In the genomic region with DNA sequence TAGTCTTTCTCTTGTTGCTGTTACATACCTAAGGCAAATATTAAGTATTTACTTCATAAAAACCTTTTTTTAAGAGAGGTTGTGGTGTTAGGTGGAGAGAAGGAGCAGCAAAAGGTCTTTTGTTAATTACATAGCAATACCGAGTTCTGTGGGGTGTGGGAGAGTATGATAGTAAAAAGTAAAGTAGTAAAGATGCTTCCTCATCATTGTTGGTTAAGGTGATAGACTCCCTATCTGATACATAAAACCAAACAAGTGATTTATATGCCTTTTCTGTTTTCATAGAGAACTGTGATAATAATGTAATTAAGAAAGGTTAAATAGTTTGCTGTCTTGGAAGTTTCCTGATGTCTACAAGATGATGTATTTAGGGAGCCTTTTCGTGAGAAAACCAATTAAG, we compare ENCODE assay signal across 32 cellular contexts.
A peak's percentile ranks its signal among the peaks of the same experiment; 100 is the strongest.
DNase-seq lines count a peak whose midpoint lies in the region; ATAC-seq, FAIRE-seq and TF ChIP-seq lines count a peak whose summit lies in the region.
"Had no signal": no experiment of that assay in that cellular context is flagged by ENCODE, and none has a peak within 500 bp of the region (broad histone marks: within the 10 kb centered on the region; RNA-seq: fewer than 3 reads in every experiment).

No MANE protein-coding gene starts in this region.

- H3K27ac Mint-ChIP-seq in Caco-2 (ENCODE audit: unreplicated experiment) = peak overlapping the region; percentile 40
- peak overlapping the region; percentile 62 to 79 (median 74) for H3K27ac Mint-ChIP-seq in nephron
- H3K27ac Mint-ChIP-seq: activated CD4-positive, alpha-beta T cell treated with anti-CD3 and anti-CD28 coated beads for 36 hours; activated CD8-positive, alpha-beta T cell treated with anti-CD3 and anti-CD28 coated beads for 36 hours; dendritic cell treated with granulocyte-macrophage colony-stimulating factor and Interleukin-4, amounts not matched to agents 40 ng/mL and 50 ng/mL, for 4 days; GM23338 had no signal

- no peaks in the 10 kb centered on the region for H3K9me3 Mint-ChIP-seq in Caco-2 (ENCODE audit: unreplicated experiment)
- no peaks in the 10 kb centered on the region for H3K9me3 Mint-ChIP-seq in nephron
- H3K9me3 Mint-ChIP-seq: activated CD8-positive, alpha-beta T cell treated with anti-CD3 and anti-CD28 coated beads for 36 hours; dendritic cell treated with granulocyte-macrophage colony-stimulating factor and Interleukin-4, amounts not matched to agents 40 ng/mL and 50 ng/mL, for 4 days; GM23338; naive B cell had no signal

- H3K36me3 ChIP-seq in Caco-2 (ENCODE audit: control insufficient read depth, insufficient read depth, low read length) = peaks cover 3% of the 10 kb centered on the region; the same call in 1 of the 2 replicates
- peaks cover 20% of the 10 kb centered on the region; the same call in 1 of the 3 replicates for H3K36me3 ChIP-seq in K562 (ENCODE audit: control insufficient read depth, insufficient read depth, low read length)
- H3K36me3 ChIP-seq: adrenal gland, left ventricle myocardium inferior, ovary had no signal

- no peak for TF ChIP-seq RAD21 in K562 (CRISPR knock-in tag; conservative IDR thresholded peaks at IDR 0.05 in 1 of 2, IDR thresholded peaks at IDR 0.05 in 1 of 2)

- no peaks in the 10 kb centered on the region for H4K20me1 ChIP-seq in K562 (replicated peaks; ENCODE audit: control insufficient read depth, insufficient read depth, low read length)

- H3K4me2 ChIP-seq in K562 (ENCODE audit: insufficient read depth, low read length) = no peak overlapping the region
- H3K4me2 ChIP-seq: GM23338 had no signal

- no peak for TF ChIP-seq EP300 in K562 (IDR thresholded peaks at IDR 0.05; ENCODE audit: low read length)

- H3K27ac ChIP-seq in K562 (ENCODE audit: extremely low read depth, low read depth, low read length) = no peak overlapping the region
- H3K27ac ChIP-seq: 22Rv1, adrenal gland, C4-2B, esophagus muscularis mucosa, left ventricle myocardium inferior, ovary, upper lobe of left lung had no signal

- no peaks in the 10 kb centered on the region for H3K9me1 ChIP-seq in K562 (ENCODE audit: control insufficient read depth, insufficient read depth, low read length)

- no peak overlapping the region for H3K4me3 Mint-ChIP-seq in Caco-2 (ENCODE audit: unreplicated experiment)
- H3K4me3 Mint-ChIP-seq in nephron = no peak overlapping the region
- H3K4me3 Mint-ChIP-seq: activated CD4-positive, alpha-beta T cell treated with anti-CD3 and anti-CD28 coated beads for 36 hours; activated CD8-positive, alpha-beta T cell treated with anti-CD3 and anti-CD28 coated beads for 36 hours; dendritic cell treated with granulocyte-macrophage colony-stimulating factor and Interleukin-4, amounts not matched to agents 40 ng/mL and 50 ng/mL, for 4 days; GM23338; naive B cell had no signal

- H3K27me3 ChIP-seq in Caco-2 (replicated peaks; ENCODE audit: control insufficient read depth, insufficient read depth, low read length) = no peaks in the 10 kb centered on the region
- no peaks in the 10 kb centered on the region for H3K27me3 ChIP-seq in K562 (ENCODE audit: control insufficient read depth in 2 of 2, insufficient read depth in 2 of 2, low read length in 2 of 2)
- H3K27me3 ChIP-seq: adrenal gland, esophagus muscularis mucosa, ovary, upper lobe of left lung had no signal

- H2AFZ ChIP-seq in K562 (ENCODE audit: low read depth, low read length) = no peak overlapping the region
- H2AFZ ChIP-seq: GM23338 had no signal

- H3K4me1 Mint-ChIP-seq in Caco-2 (ENCODE audit: low read depth, unreplicated experiment) (peaks cover 32% of the 10 kb centered on the region), nephron (peaks cover 49% of the 10 kb centered on the region)
- H3K4me1 Mint-ChIP-seq: GM23338 had no signal

- intact Hi-C loops in Caco-2 (cut with micrococcal nuclease; ENCODE audit: unreplicated experiment) = no loop called here
- intact Hi-C loops in K562 (cut with micrococcal nuclease) = loop anchor here (5.0 kb wide), 1 partner anchor 377 kb away; no protein-coding TSS in a partner anchor

- no peak overlapping the region for H3K4me3 ChIP-seq in Caco-2 (ENCODE audit: low read depth, low read length)
- H3K4me3 ChIP-seq in K562 = no peak overlapping the region
- H3K4me3 ChIP-seq: adrenal gland, esophagus muscularis mucosa, GM23338, left ventricle myocardium inferior, ovary, upper lobe of left lung had no signal

- POLR2A ChIA-PET in Caco-2 (lab: Charles Lee) (no interaction called here), K562 (lab: Yijun Ruan, JAX) (no interaction called here)

- CTCF ChIA-PET in Caco-2 (lab: Charles Lee) (no interaction called here), K562 (lab: Yijun Ruan, JAX; ENCODE audit: low intra/inter-chr PET ratio) (no interaction called here)

- no peak for FAIRE-seq in K562 (lab: Jason Lieb, UNC)
- FAIRE-seq: HTR-8/SVneo had no signal

- BruUV-seq in Caco-2 (replicated peaks; lab: Mats Ljungman, UMichigan) (no TSS peak), K562 (replicated peaks; lab: Mats Ljungman, UMichigan) (no TSS peak)

- peak; percentile 77 to 80 for ATAC-seq in activated CD4-positive, CD25-positive, alpha-beta regulatory T cell treated with anti-CD3 and anti-CD28 coated beads, Interleukin-2, amount 50 U/mL, for 24 hours
- peak; percentile 37; the same call in 1 of the 3 replicates for ATAC-seq in K562
- ATAC-seq in GM21786 (IDR thresholded peaks at IDR 0.05; ENCODE audit: unreplicated experiment) = no peak
- ATAC-seq: activated CD4-positive, alpha-beta T cell treated with anti-CD3 and anti-CD28 coated beads for 36 hours; activated CD8-positive, alpha-beta T cell treated with anti-CD3 and anti-CD28 coated beads for 36 hours; GM23338; Panc1 had no signal

- DNase-seq in activated CD4-positive, CD25-positive, alpha-beta regulatory T cell (lab: John Stamatoyannopoulos, UW) = no peak
- DNase-seq in Caco-2 = no peak
- DNase-seq in K562 (ENCODE audit: extremely low read depth in 1 of 4, low spot score in 3 of 4) = no peak
- DNase-seq in LoVo (ENCODE audit: low spot score) = no peak
- no peak for DNase-seq in iPS-NIHi11 (ENCODE audit: low spot score)
- DNase-seq: activated CD4-positive, alpha-beta T cell treated with anti-CD3 and anti-CD28 coated beads for 36 hours; activated CD8-positive, alpha-beta T cell treated with anti-CD3 and anti-CD28 coated beads for 36 hours; activated gamma-delta T cell treated with Interleukin-2 at 50 U/mL for 16 hours; adrenal gland; central memory CD4-positive, alpha-beta T cell; foreskin fibroblast; islet precursor cell; KG1; left ventricle myocardium inferior; MM.1S; naive B cell; NCI-H2081; NCI-H2227 treated with DMSO at 0.1 percent for 48 hours; ovary; Right ventricle myocardium superior; stimulated activated naive CD4-positive, alpha-beta T cell; upper lobe of left lung had no signal

- no peak for TF ChIP-seq POLR2A in K562 (conservative IDR thresholded peaks at IDR 0.05)

- TF ChIP-seq CTCF in Caco-2 (IDR thresholded peaks at IDR 0.05; ENCODE audit: insufficient read depth in 1 of 2, low read depth in 1 of 2, low read length in 1 of 2, severe bottlenecking in 1 of 2, unreplicated experiment in 1 of 2) (no peak), K562 (IDR thresholded peaks at IDR 0.05 in 2 of 3, conservative IDR thresholded peaks at IDR 0.05 in 1 of 3; ENCODE audit: insufficient read depth in 2 of 3, low read depth in 1 of 3, low read length in 3 of 3) (no peak), nephron (IDR thresholded peaks at IDR 0.05; ENCODE audit: unreplicated experiment in 3 of 3) (no peak)

- H3K9me3 ChIP-seq in Caco-2 = no peaks in the 10 kb centered on the region
- no peaks in the 10 kb centered on the region for H3K9me3 ChIP-seq in K562 (replicated peaks; ENCODE audit: control insufficient read depth, insufficient read depth, low read depth, low read length)
- H3K9me3 ChIP-seq: adrenal gland, esophagus muscularis mucosa, left ventricle myocardium inferior, ovary, upper lobe of left lung had no signal

- in situ Hi-C loops in K562 (cut with MboI) = no loop called here

- H3K36me3 Mint-ChIP-seq in Caco-2 (ENCODE audit: insufficient read depth, unreplicated experiment) = peaks cover 25% of the 10 kb centered on the region
- H3K36me3 Mint-ChIP-seq in nephron (ENCODE audit: low read depth) = peaks cover 25% of the 10 kb centered on the region

- no peak overlapping the region for H3K9ac ChIP-seq in K562 (ENCODE audit: insufficient read depth in 1 of 2, low read depth in 2 of 2, low read length in 2 of 2)

- WGBS in K562 (ENCODE audit: insufficient coverage, low coverage, missing lambda C conversion rate) = 55% methylated on average over 2 of the region's 2 CpGs

- H3K27me3 Mint-ChIP-seq in Caco-2 (ENCODE audit: insufficient read depth, unreplicated experiment) (no peaks in the 10 kb centered on the region), nephron (ENCODE audit: low read depth) (no peaks in the 10 kb centered on the region)
- H3K27me3 Mint-ChIP-seq: activated CD4-positive, alpha-beta T cell treated with anti-CD3 and anti-CD28 coated beads for 36 hours; activated CD8-positive, alpha-beta T cell treated with anti-CD3 and anti-CD28 coated beads for 36 hours; dendritic cell treated with granulocyte-macrophage colony-stimulating factor and Interleukin-4, amounts not matched to agents 40 ng/mL and 50 ng/mL, for 4 days; naive B cell had no signal

- no peaks in the 10 kb centered on the region; the same call in 2 of the 3 replicates for H3K79me2 ChIP-seq in K562 (ENCODE audit: control insufficient read depth, insufficient read depth, low read length)

- H3K4me1 ChIP-seq in Caco-2 (peaks cover 15% of the 10 kb centered on the region), K562 (replicated peaks in 1 of 2; ENCODE audit: control insufficient read depth in 2 of 2, insufficient read depth in 2 of 2, low read length in 2 of 2) (peaks cover 0 to 4% of the 10 kb centered on the region in 2 experiments; a peak in 2 of 5 replicates)

TF ChIP-seq in K562, 482 proteins besides CTCF, POLR2A, EP300 and RAD21:
- 0 out of 2 replicates have a peak, but pooled peaks have one; percentile 7 for TF ChIP-seq ZNF316 (IDR thresholded peaks at IDR 0.05)
- TF ChIP-seq HMG20A (CRISPR knock-in tag; conservative IDR thresholded peaks at IDR 0.05) = no peak
- peak; percentile 43; the same call in 1 of the 2 replicates for TF ChIP-seq CBFA2T3 (IDR thresholded peaks at IDR 0.05)
